28 cellular contexts compared by ENCODE assay signal in genomic region chr2:28093308-28093707, GRCh38.
"Had no signal": no experiment of that assay in that cellular context is flagged by ENCODE, and none has a peak within 500 bp of the region (broad histone marks: within the 10 kb centered on the region; RNA-seq: fewer than 3 reads in every experiment).

No MANE protein-coding gene starts in this region.

- H3K4me2 ChIP-seq: neural progenitor cell had no signal

- H3K4me1 ChIP-seq: parathyroid adenoma, right lobe of liver, stomach, thyroid gland, upper lobe of left lung had no signal

- H3K4me3 ChIP-seq: neural progenitor cell, ovary, psoas muscle, right lobe of liver, sigmoid colon, stomach, thoracic aorta, thyroid gland, tibial nerve, upper lobe of left lung, vagina had no signal

- H3K27ac ChIP-seq: neural progenitor cell, ovary, parathyroid adenoma, psoas muscle, right lobe of liver, sigmoid colon, stomach, thoracic aorta, thyroid gland, tibial nerve, upper lobe of left lung, vagina had no signal

- H3K9ac ChIP-seq: neural progenitor cell, parathyroid adenoma had no signal

- H3K27me3 ChIP-seq: neural progenitor cell, ovary, right lobe of liver, sigmoid colon, stomach, thyroid gland, tibial nerve, upper lobe of left lung, vagina had no signal

- DNase-seq: natural killer cell; occipital lobe; ovary; posterior cingulate gyrus; psoas muscle; right cardiac atrium; right lobe of liver; sigmoid colon; small intestine; stimulated activated CD4-positive, alpha-beta T cell treated with anti-CD3 and anti-CD28 coated beads, Interleukin-15, amount 100 ng/mL, for 24 hours; stimulated activated CD4-positive, alpha-beta T cell treated with anti-CD3 and anti-CD28 coated beads, Interleukin-2, amount 100 ng/mL, for 24 hours; stimulated activated CD4-positive, alpha-beta T cell treated with anti-CD3 and anti-CD28 coated beads, Interleukin-2, amount 100 ng/mL, for 48 hours; stimulated activated CD4-positive, alpha-beta T cell treated with anti-CD3 and anti-CD28 coated beads, Interleukin-4, amount 100 ng/mL, for 24 hours; stimulated activated naive B cell treated with anti-CD40 and anti-IgM and Interleukin-4, amounts not matched to agents 10 μg/mL and 1 μg/mL and 100 μg/mL, for 72 hours; stimulated activated naive CD4-positive, alpha-beta T cell treated with Interleukin-2 at 50 U/mL for 16 hours; stomach; thyroid gland; trophoblast cell; upper lobe of left lung had no signal

- H3K4me1 Mint-ChIP-seq: natural killer cell; neural progenitor cell; stimulated activated effector memory CD8-positive, alpha-beta T cell treated with anti-CD3 and anti-CD28 coated beads, Interleukin-12 subunit alpha, Interleukin-12 subunit beta, amount 100 ng/mL, for 72 hours; stimulated activated naive B cell treated with anti-CD40 and anti-IgM and Interleukin-4, amounts not matched to agents 10 μg/mL and 1 μg/mL and 100 μg/mL, for 72 hours had no signal

- H3K36me3 ChIP-seq: neural progenitor cell, ovary, right lobe of liver, sigmoid colon, stomach, thoracic aorta, thyroid gland, tibial nerve, upper lobe of left lung, vagina had no signal

- H3K9me3 ChIP-seq: ovary, right lobe of liver, sigmoid colon, stomach, thoracic aorta, thyroid gland, tibial nerve, upper lobe of left lung, vagina had no signal

- H3K36me3 Mint-ChIP-seq: natural killer cell; neural progenitor cell; stimulated activated effector memory CD8-positive, alpha-beta T cell treated with anti-CD3 and anti-CD28 coated beads, Interleukin-12 subunit alpha, Interleukin-12 subunit beta, amount 100 ng/mL, for 72 hours had no signal

- H3K27ac Mint-ChIP-seq: natural killer cell; nephron; neural progenitor cell; progenitor cell of endocrine pancreas; stimulated activated effector memory CD8-positive, alpha-beta T cell treated with anti-CD3 and anti-CD28 coated beads, Interleukin-12 subunit alpha, Interleukin-12 subunit beta, amount 100 ng/mL, for 72 hours; stimulated activated naive B cell treated with anti-CD40 and anti-IgM and Interleukin-4, amounts not matched to agents 10 μg/mL and 1 μg/mL and 100 μg/mL, for 72 hours; stimulated activated naive CD8-positive, alpha-beta T cell treated with anti-CD3 and anti-CD28 coated beads, Interleukin-15, Interleukin-2, amounts not matched to agents 100 ng/mL and 50 ng/mL, for 24 hours had no signal

- H3K9me3 Mint-ChIP-seq: natural killer cell; nephron; neural progenitor cell; stimulated activated effector memory CD8-positive, alpha-beta T cell treated with anti-CD3 and anti-CD28 coated beads, Interleukin-12 subunit alpha, Interleukin-12 subunit beta, amount 100 ng/mL, for 72 hours; stimulated activated naive B cell treated with anti-CD40 and anti-IgM and Interleukin-4, amounts not matched to agents 10 μg/mL and 1 μg/mL and 100 μg/mL, for 72 hours; stimulated activated naive CD8-positive, alpha-beta T cell treated with anti-CD3 and anti-CD28 coated beads, Interleukin-15, Interleukin-2, amounts not matched to agents 100 ng/mL and 50 ng/mL, for 24 hours had no signal

- H2AFZ ChIP-seq: neural progenitor cell, parathyroid adenoma had no signal

- H3K27me3 Mint-ChIP-seq: progenitor cell of endocrine pancreas; stimulated activated naive B cell treated with anti-CD40 and anti-IgM and Interleukin-4, amounts not matched to agents 10 μg/mL and 1 μg/mL and 100 μg/mL, for 72 hours; stimulated activated naive CD8-positive, alpha-beta T cell treated with anti-CD3 and anti-CD28 coated beads, Interleukin-15, Interleukin-2, amounts not matched to agents 100 ng/mL and 50 ng/mL, for 24 hours had no signal

- ATAC-seq: natural killer cell; psoas muscle; right cardiac atrium; right lobe of liver; stimulated activated effector memory CD8-positive, alpha-beta T cell treated with anti-CD3 and anti-CD28 coated beads, Interleukin-12 subunit alpha, Interleukin-12 subunit beta, amount 100 ng/mL, for 72 hours; stimulated activated naive B cell treated with anti-CD40 and anti-IgM and Interleukin-4, amounts not matched to agents 10 μg/mL and 1 μg/mL and 100 μg/mL, for 72 hours had no signal

- H3K4me3 Mint-ChIP-seq: natural killer cell; nephron; neural progenitor cell; stimulated activated effector memory CD8-positive, alpha-beta T cell treated with anti-CD3 and anti-CD28 coated beads, Interleukin-12 subunit alpha, Interleukin-12 subunit beta, amount 100 ng/mL, for 72 hours; stimulated activated naive B cell treated with anti-CD40 and anti-IgM and Interleukin-4, amounts not matched to agents 10 μg/mL and 1 μg/mL and 100 μg/mL, for 72 hours; stimulated activated naive CD8-positive, alpha-beta T cell treated with anti-CD3 and anti-CD28 coated beads, Interleukin-15, Interleukin-2, amounts not matched to agents 100 ng/mL and 50 ng/mL, for 24 hours had no signal
